In genomic region chr2:146874260-146874658, GRCh38 we compare ENCODE assay signal across 11 cellular contexts.
A peak's percentile ranks its signal among the peaks of the same experiment; 100 is the strongest.
DNase-seq lines count a peak whose midpoint lies in the region; ATAC-seq and TF ChIP-seq lines count a peak whose summit lies in the region.
"Had no signal": no experiment of that assay in that cellular context is flagged by ENCODE, and none has a peak within 500 bp of the region (broad histone marks: within the 10 kb centered on the region; RNA-seq: fewer than 3 reads in every experiment).

No MANE protein-coding gene starts in this region.

- H3K4me3 ChIP-seq in kidney epithelial cell (ENCODE audit: low read depth, low read length), result no peak overlapping the region
- H3K4me3 ChIP-seq: thoracic aorta had no signal

- H3K27me3 ChIP-seq in kidney epithelial cell (ENCODE audit: control insufficient read depth, insufficient read depth, low read length), result no peaks in the 10 kb centered on the region

- TF ChIP-seq CTCF in kidney epithelial cell (IDR thresholded peaks at IDR 0.05; ENCODE audit: insufficient read depth, low read length, poor library complexity, severe bottlenecking), result peak; percentile 10

- DNase-seq in AG20443 (ENCODE audit: low spot score) (peak; percentile 23), LHCN-M2 (ENCODE audit: low read depth) (peak; percentile 98), astrocyte of the hippocampus (ENCODE audit: low read depth, low spot score) (peak; percentile 83), kidney epithelial cell (ENCODE audit: low read depth) (peak; percentile 68), NCI-H1694 (lab: John Stamatoyannopoulos, UW) (no peak)
- DNase-seq: CD4-positive, alpha-beta T cell; NCI-H524 treated with DMSO at 0.1 percent for 48 hours had no signal

- no peaks in the 10 kb centered on the region for H3K36me3 ChIP-seq in kidney epithelial cell (ENCODE audit: control insufficient read depth, insufficient read depth, low read length)
- H3K36me3 ChIP-seq: thoracic aorta had no signal

- no peak for ATAC-seq in GM21619 (IDR thresholded peaks at IDR 0.05; ENCODE audit: unreplicated experiment)
- no peak for ATAC-seq in GM19455 (IDR thresholded peaks at IDR 0.05; ENCODE audit: unreplicated experiment)
- ATAC-seq in GM19463 (IDR thresholded peaks at IDR 0.05; ENCODE audit: unreplicated experiment), result no peak
